In genomic region chr9:2015581-2016410, GRCh38 we compare ENCODE assay signal across 1 cellular context.
TF ChIP-seq lines count a peak whose summit lies in the region.

No MANE protein-coding gene starts in this region.

TF ChIP-seq in GM12878, 131 proteins besides CTCF, POLR2A, EP300 and RAD21 (continued from another document):
- TF ChIP-seq REST (IDR thresholded peaks at IDR 0.05; ENCODE audit: low read depth, low read length): no peak
- 0 out of 2 replicates have a peak, but pooled peaks have one; percentile 10 for TF ChIP-seq GATAD2B (conservative IDR thresholded peaks at IDR 0.05; ENCODE audit: low read depth)
- 0 out of 2 replicates have a peak, but pooled peaks have one; percentile 3 for TF ChIP-seq YY1 (IDR thresholded peaks at IDR 0.05; ENCODE audit: low read depth, low read length)
- TF ChIP-seq NKRF (conservative IDR thresholded peaks at IDR 0.05): 0 out of 2 replicates have a peak, but pooled peaks have one; percentile 33
- peak; percentile 52; the same call in 1 of the 2 replicates for TF ChIP-seq LARP7 (IDR thresholded peaks at IDR 0.05)
- no peak for TF ChIP-seq FOXM1 (IDR thresholded peaks at IDR 0.05; ENCODE audit: low read depth, low read length)
- TF ChIP-seq POLR2AphosphoS5 (IDR thresholded peaks at IDR 0.05; ENCODE audit: low read length): peak; percentile 63; the same call in 1 of the 2 replicates
- no peak for TF ChIP-seq EED (IDR thresholded peaks at IDR 0.05; ENCODE audit: low read depth)
- TF ChIP-seq CBX5 (IDR thresholded peaks at IDR 0.05; ENCODE audit: low read depth): no peak
